In the genomic region with DNA sequence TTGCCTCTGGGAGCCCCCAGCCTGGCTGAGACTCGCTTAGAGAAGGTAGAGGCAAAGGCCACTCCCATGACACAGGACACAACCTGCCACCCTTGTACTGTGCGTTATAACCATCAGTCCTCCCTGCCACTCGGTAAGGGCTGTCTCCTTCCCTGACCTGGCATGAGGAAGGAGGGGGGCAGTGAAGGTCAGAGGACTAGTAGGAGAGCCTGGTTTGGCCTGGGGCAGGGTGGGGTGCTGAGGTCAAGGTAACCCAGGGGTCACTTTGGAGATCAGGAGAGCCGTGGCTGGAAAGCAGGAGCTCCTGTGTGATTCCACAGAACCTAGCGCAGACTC, we compare ENCODE assay signal across 12 cellular contexts. TPM values are rescaled to one million over a fixed set of nuclear protein-coding genes. Genes with fewer than 3 reads are reported as not detected.
DNase-seq lines count a peak whose midpoint lies in the region; ATAC-seq and TF ChIP-seq lines count a peak whose summit lies in the region.
"Had no signal": no experiment of that assay in that cellular context is flagged by ENCODE, and none has a peak within 500 bp of the region (broad histone marks: within the 10 kb centered on the region; RNA-seq: fewer than 3 reads in every experiment).

No MANE protein-coding gene starts in this region.

- H3K4me1 ChIP-seq in SJCRH30 (peaks cover 9% of the 10 kb centered on the region), psoas muscle (peaks cover 14% of the 10 kb centered on the region)

- H3K36me3 ChIP-seq in SJCRH30 (peaks cover 5% of the 10 kb centered on the region; the same call in 1 of the 2 replicates), psoas muscle (ENCODE audit: insufficient read depth in 1 of 2, low read depth in 1 of 2) (no peaks in the 10 kb centered on the region)

- peaks cover 19% of the 10 kb centered on the region for H3K9me3 Mint-ChIP-seq in glutamatergic neuron (ENCODE audit: unreplicated experiment)
- H3K9me3 Mint-ChIP-seq in activated naive CD4-positive, alpha-beta T cell treated with anti-CD3 and anti-CD28 coated beads for 36 hours = peaks cover 2% of the 10 kb centered on the region

- WGBS in psoas muscle, 3 donors = 86 to 92% (median 91%) methylated on average over 5 of the region's 5 CpGs

- H3K36me3 Mint-ChIP-seq in glutamatergic neuron (ENCODE audit: unreplicated experiment) = peaks cover 9% of the 10 kb centered on the region
- peaks cover 6% of the 10 kb centered on the region for H3K36me3 Mint-ChIP-seq in activated naive CD4-positive, alpha-beta T cell treated with anti-CD3 and anti-CD28 coated beads for 36 hours (ENCODE audit: low read depth)
- H3K36me3 Mint-ChIP-seq: activated naive CD4-positive, alpha-beta T cell treated with anti-CD3 and anti-CD28 coated beads, Interleukin-2, amount 10 ng/mL, durations not matched to agents 7 days and 5 days had no signal

- H3K27me3 Mint-ChIP-seq in glutamatergic neuron (ENCODE audit: unreplicated experiment) = peaks cover 28% of the 10 kb centered on the region
- H3K27me3 Mint-ChIP-seq in activated naive CD4-positive, alpha-beta T cell treated with anti-CD3 and anti-CD28 coated beads for 36 hours (ENCODE audit: low read depth) = peaks cover 51% of the 10 kb centered on the region

- intact Hi-C loops in psoas muscle (cut with DNase I) = no loop called here
- intact Hi-C loops in activated naive CD4-positive, alpha-beta T cell treated with anti-CD3 and anti-CD28 coated beads for 36 hours (cut with micrococcal nuclease) = no loop called here

- H3K27me3 ChIP-seq in SJCRH30 (no peaks in the 10 kb centered on the region), psoas muscle (ENCODE audit: insufficient read depth in 3 of 3, low read length in 2 of 3) (no peaks in the 10 kb centered on the region)

- H3K4me3 Mint-ChIP-seq in glutamatergic neuron (ENCODE audit: unreplicated experiment) = peak overlapping the region; percentile 96
- H3K4me3 Mint-ChIP-seq in activated naive CD4-positive, alpha-beta T cell treated with anti-CD3 and anti-CD28 coated beads for 36 hours = no peak overlapping the region
- H3K4me3 Mint-ChIP-seq: activated CD4-positive, alpha-beta memory T cell treated with anti-CD3 and anti-CD28 coated beads, Interleukin-2, amount 10 ng/mL, durations not matched to agents 7 days and 5 days; activated naive CD4-positive, alpha-beta T cell treated with anti-CD3 and anti-CD28 coated beads, Interleukin-2, amount 10 ng/mL, durations not matched to agents 7 days and 5 days; T-helper 17 cell had no signal

- CTCF ChIA-PET in activated naive CD4-positive, alpha-beta T cell treated with anti-CD3 and anti-CD28 coated beads for 36 hours (lab: Charles Lee) = no interaction called here

- peaks cover 11% of the 10 kb centered on the region for H3K4me1 Mint-ChIP-seq in glutamatergic neuron (ENCODE audit: low read depth, unreplicated experiment)
- H3K4me1 Mint-ChIP-seq in activated naive CD4-positive, alpha-beta T cell treated with anti-CD3 and anti-CD28 coated beads for 36 hours (ENCODE audit: low read depth) = peaks cover 27% of the 10 kb centered on the region

- H3K9me3 ChIP-seq in SJCRH30 (replicated peaks) = no peaks in the 10 kb centered on the region
- no peaks in the 10 kb centered on the region for H3K9me3 ChIP-seq in psoas muscle

- ATAC-seq in psoas muscle (no peak), GM18498 (IDR thresholded peaks at IDR 0.05; ENCODE audit: unreplicated experiment) (no peak)
- ATAC-seq: T-helper 17 cell had no signal

- no peak overlapping the region for H3K27ac Mint-ChIP-seq in glutamatergic neuron (ENCODE audit: unreplicated experiment)
- H3K27ac Mint-ChIP-seq in activated naive CD4-positive, alpha-beta T cell treated with anti-CD3 and anti-CD28 coated beads for 36 hours = no peak overlapping the region
- H3K27ac Mint-ChIP-seq: activated naive CD4-positive, alpha-beta T cell treated with anti-CD3 and anti-CD28 coated beads, Interleukin-2, amount 10 ng/mL, durations not matched to agents 7 days and 5 days had no signal

- H3K27ac ChIP-seq in SJCRH30 (peak overlapping the region; percentile 98), psoas muscle (peak overlapping the region; percentile 100)

- TF ChIP-seq CTCF in AG10803 (conservative IDR thresholded peaks at IDR 0.05; ENCODE audit: low read length) (no peak), glutamatergic neuron (IDR thresholded peaks at IDR 0.05; ENCODE audit: partially characterized antibody, unreplicated experiment) (no peak), psoas muscle (IDR thresholded peaks at IDR 0.05) (no peak)

- DNase-seq in AG10803 (ENCODE audit: low read depth) = no peak
- DNase-seq in SJCRH30 = no peak
- DNase-seq in glutamatergic neuron = no peak
- no peak for DNase-seq in psoas muscle
- DNase-seq in H4 (ENCODE audit: low spot score) = no peak
- no peak for DNase-seq in activated naive CD4-positive, alpha-beta T cell treated with anti-CD3 and anti-CD28 coated beads for 36 hours
- DNase-seq in inferior parietal cortex (ENCODE audit: extremely low spot score) = no peak
- DNase-seq: activated CD4-positive, alpha-beta memory T cell treated with anti-CD3 and anti-CD28 coated beads, Interleukin-2, amount 10 ng/mL, durations not matched to agents 7 days and 5 days; activated naive CD4-positive, alpha-beta T cell treated with anti-CD3 and anti-CD28 coated beads, Interleukin-2, amount 10 ng/mL, durations not matched to agents 7 days and 5 days; NCI-H187 treated with DMSO at 0.1 percent for 48 hours; T-helper 17 cell had no signal

- peak overlapping the region; percentile 94 for H3K4me3 ChIP-seq in AG10803 (ENCODE audit: low read length)
- H3K4me3 ChIP-seq in SJCRH30 = no peak overlapping the region
- H3K4me3 ChIP-seq in psoas muscle = no peak overlapping the region

RNA-seq across cellular contexts. Expression of a gene that starts 6.9 kb away (rescaled TPM):
- total RNA-seq in SJCRH30 (2014; rRNA removed; shearing (Covaris generic)) = 24.5 and 31.1 TPM in 2 replicates
- total RNA-seq in glutamatergic neuron (ENCODE audit: unreplicated experiment) = 54.6 TPM
- total RNA-seq in psoas muscle = 10 to 100 TPM; 18.5 to 27.9 (median 23.8) TPM
- 10 to 100 TPM in 1 of 3 donors, 1 to 10 TPM in 2; 5.9 to 15.8 (median 7.3) TPM for polyA plus RNA-seq in psoas muscle
- total RNA-seq in H4 (2014; rRNA removed; shearing (Covaris generic)) = 16.3 and 33.1 TPM in 2 replicates
- 10 to 100 TPM; 36.0 to 43.8 TPM for total RNA-seq in activated naive CD4-positive, alpha-beta T cell treated with anti-CD3 and anti-CD28 coated beads for 36 hours
